20 cellular contexts compared by ENCODE assay signal in the genomic region with DNA sequence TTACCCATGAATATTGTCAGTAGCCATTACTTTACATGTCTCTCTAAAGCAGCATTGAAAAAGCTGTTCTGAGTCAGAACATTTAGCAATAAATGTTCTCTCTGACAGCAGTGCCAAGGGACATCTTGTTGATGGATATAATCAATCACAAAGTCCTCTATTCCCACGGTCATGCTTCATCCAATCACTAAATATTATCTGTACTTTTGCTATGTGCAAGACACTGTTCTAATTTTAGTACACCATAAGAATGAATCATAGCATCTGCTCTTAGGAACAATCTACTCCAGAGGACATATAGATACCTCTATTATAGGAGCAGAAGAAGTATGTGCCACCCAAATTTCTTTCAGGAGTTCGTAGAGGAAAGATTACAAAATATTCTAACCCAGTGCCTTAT.
DNase-seq lines count a peak whose midpoint lies in the region; ATAC-seq and TF ChIP-seq lines count a peak whose summit lies in the region.
"Had no signal": no experiment of that assay in that cellular context is flagged by ENCODE, and none has a peak within 500 bp of the region (broad histone marks: within the 10 kb centered on the region; RNA-seq: fewer than 3 reads in every experiment).

No MANE protein-coding gene starts in this region.

- CTCF ChIA-PET in SK-N-SH (lab: Yijun Ruan, JAX), result interaction anchor here (1.2 kb wide), 1 partner anchor 318 kb away, joined by 3 read pairs; no protein-coding TSS in a partner anchor

- H3K27me3 Mint-ChIP-seq in activated naive CD8-positive, alpha-beta T cell treated with anti-CD3 and anti-CD28 coated beads, Interleukin-2, amount 50 U/mL, for 24 hours, result peaks cover 1% of the 10 kb centered on the region
- H3K27me3 Mint-ChIP-seq in activated naive CD8-positive, alpha-beta T cell treated with anti-CD3 and anti-CD28 coated beads for 36 hours, result no peaks in the 10 kb centered on the region
- H3K27me3 Mint-ChIP-seq: activated B cell treated with CpG ODN at 0.5 μM for 24 hours; CD4-positive, alpha-beta T cell had no signal

- H3K36me3 Mint-ChIP-seq in activated naive CD8-positive, alpha-beta T cell treated with anti-CD3 and anti-CD28 coated beads, Interleukin-2, amount 50 U/mL, for 24 hours (ENCODE audit: low read depth), result no peaks in the 10 kb centered on the region
- no peaks in the 10 kb centered on the region for H3K36me3 Mint-ChIP-seq in activated naive CD8-positive, alpha-beta T cell treated with anti-CD3 and anti-CD28 coated beads for 36 hours

- TF ChIP-seq CTCF in SK-N-SH (IDR thresholded peaks at IDR 0.05), result no peak
- TF ChIP-seq CTCF in fibroblast of mammary gland (conservative IDR thresholded peaks at IDR 0.05; ENCODE audit: control insufficient read depth, insufficient read depth, low read depth, low read length), result no peak

- POLR2A ChIA-PET in SK-N-SH (lab: Yijun Ruan, JAX), result no interaction called here

- WGBS in SK-N-SH (ENCODE audit: low lambda C conversion rate), result 38% methylated on average over 2 of the region's 2 CpGs

- intact Hi-C loops in left ventricle myocardium superior (cut with micrococcal nuclease), result no loop called here

- no peak overlapping the region for H3K9ac ChIP-seq in SK-N-SH

- H3F3A ChIP-seq in SK-N-SH (replicated peaks; ENCODE audit: insufficient read depth), result peaks cover 23% of the 10 kb centered on the region

- H4K20me1 ChIP-seq in SK-N-SH (ENCODE audit: insufficient read depth), result no peaks in the 10 kb centered on the region

- peak overlapping the region in 1 of 2 experiments; percentile 64; a peak in 2 of 4 replicates for H3K27ac ChIP-seq in SK-N-SH (ENCODE audit: low read depth in 2 of 2, low read length in 1 of 2)
- H3K27ac ChIP-seq: A549, upper lobe of right lung had no signal

- TF ChIP-seq RAD21 in SK-N-SH (IDR thresholded peaks at IDR 0.05; ENCODE audit: low read length), result no peak

- no peak overlapping the region for H2AFZ ChIP-seq in SK-N-SH (ENCODE audit: low read depth)

- TF ChIP-seq POLR2A in erythroblast (IDR thresholded peaks at IDR 0.05; ENCODE audit: low read length), result no peak

- H3K4me1 Mint-ChIP-seq in activated naive CD8-positive, alpha-beta T cell treated with anti-CD3 and anti-CD28 coated beads, Interleukin-2, amount 50 U/mL, for 24 hours, result peaks cover 25% of the 10 kb centered on the region
- H3K4me1 Mint-ChIP-seq in activated naive CD8-positive, alpha-beta T cell treated with anti-CD3 and anti-CD28 coated beads for 36 hours, result peaks cover 17% of the 10 kb centered on the region

- H3K9me3 ChIP-seq in SK-N-SH, result no peaks in the 10 kb centered on the region
- H3K9me3 ChIP-seq: A549, upper lobe of right lung had no signal

- no peaks in the 10 kb centered on the region for H3K36me3 ChIP-seq in SK-N-SH (replicated peaks in 1 of 2; ENCODE audit: control insufficient read depth in 1 of 2, insufficient read depth in 2 of 2, low read length in 1 of 2)
- H3K36me3 ChIP-seq: upper lobe of right lung had no signal

- TF ChIP-seq EP300 in SK-N-SH (IDR thresholded peaks at IDR 0.05; ENCODE audit: borderline replicate concordance in 1 of 2, low read depth in 1 of 2, low read length in 1 of 2), result 0 out of 4 replicates have a peak, but pooled peaks of 1 of the 2 experiments have one; percentile 10

- no peak for DNase-seq in activated naive CD8-positive, alpha-beta T cell treated with anti-CD3 and anti-CD28 coated beads, Interleukin-2, amount 50 U/mL, for 24 hours
- no peak for DNase-seq in activated naive CD8-positive, alpha-beta T cell treated with anti-CD3 and anti-CD28 coated beads for 36 hours
- DNase-seq in SK-N-SH, result no peak
- DNase-seq in fibroblast of mammary gland (ENCODE audit: low read depth), result peak; percentile 92
- peak; percentile 33 for DNase-seq in stromal cell of bone marrow (ENCODE audit: low read depth)
- DNase-seq in iPS-NIHi11 (ENCODE audit: low spot score), result no peak
- DNase-seq in left ventricle myocardium superior, result no peak
- DNase-seq in erythroblast (lab: John Stamatoyannopoulos, UW), result no peak
- DNase-seq: activated B cell treated with CpG ODN at 0.5 μM for 24 hours; CD4-positive, alpha-beta T cell; DMS79 treated with DMSO at 0.1 percent for 48 hours; kidney; NCI-H2029 treated with DMSO at 0.1 percent for 48 hours; NCI-H510A; nephron progenitor cell; SHP77; stimulated activated naive CD4-positive, alpha-beta T cell; upper lobe of right lung had no signal

- H3K4me3 ChIP-seq in SK-N-SH (ENCODE audit: low read depth in 2 of 2, low read length in 1 of 2), result no peak overlapping the region
- no peak overlapping the region for H3K4me3 ChIP-seq in fibroblast of mammary gland (ENCODE audit: control insufficient read depth, low read depth, low read length)
- H3K4me3 ChIP-seq: A549, upper lobe of right lung had no signal

- H3K9me2 ChIP-seq in SK-N-SH, result no peaks in the 10 kb centered on the region

- peaks cover 0 to 7% of the 10 kb centered on the region in 2 experiments; a peak in 1 of 4 replicates for H3K4me1 ChIP-seq in SK-N-SH (ENCODE audit: control insufficient read depth in 1 of 2, insufficient read depth in 2 of 2, low read depth in 1 of 2, low read length in 1 of 2)
- H3K4me1 ChIP-seq: upper lobe of right lung had no signal

- H3K4me2 ChIP-seq in SK-N-SH, result no peak overlapping the region
- H3K4me2 ChIP-seq: A549 had no signal

- H3K27me3 ChIP-seq in SK-N-SH (ENCODE audit: insufficient read depth), result no peaks in the 10 kb centered on the region
- H3K27me3 ChIP-seq: upper lobe of right lung had no signal

- H3K27ac Mint-ChIP-seq in activated naive CD8-positive, alpha-beta T cell treated with anti-CD3 and anti-CD28 coated beads, Interleukin-2, amount 50 U/mL, for 24 hours, result no peak overlapping the region
- H3K27ac Mint-ChIP-seq in activated naive CD8-positive, alpha-beta T cell treated with anti-CD3 and anti-CD28 coated beads for 36 hours, result no peak overlapping the region
- H3K27ac Mint-ChIP-seq: activated B cell treated with CpG ODN at 0.5 μM for 24 hours; CD4-positive, alpha-beta T cell; nephron progenitor cell had no signal

- no peak overlapping the region for H3K4me3 Mint-ChIP-seq in activated naive CD8-positive, alpha-beta T cell treated with anti-CD3 and anti-CD28 coated beads, Interleukin-2, amount 50 U/mL, for 24 hours
- H3K4me3 Mint-ChIP-seq in activated naive CD8-positive, alpha-beta T cell treated with anti-CD3 and anti-CD28 coated beads for 36 hours, result no peak overlapping the region
- H3K4me3 Mint-ChIP-seq: activated B cell treated with CpG ODN at 0.5 μM for 24 hours; activated T-helper 1 cell treated with anti-CD3 and anti-CD28 coated beads, Interleukin-12 subunit alpha, Interleukin-12 subunit beta, Interleukin-2, Interleukin-4 antibody, amounts not matched to agents 30 ng/mL and 10 ng/mL and 1 ng/mL, durations not matched to agents 14 hours and 24 hours and 36 hours; CD4-positive, alpha-beta T cell; nephron progenitor cell had no signal

- no peaks in the 10 kb centered on the region for H3K79me2 ChIP-seq in SK-N-SH (ENCODE audit: insufficient read depth)

- no peaks in the 10 kb centered on the region for H3K9me3 Mint-ChIP-seq in activated naive CD8-positive, alpha-beta T cell treated with anti-CD3 and anti-CD28 coated beads, Interleukin-2, amount 50 U/mL, for 24 hours
- no peaks in the 10 kb centered on the region for H3K9me3 Mint-ChIP-seq in activated naive CD8-positive, alpha-beta T cell treated with anti-CD3 and anti-CD28 coated beads for 36 hours
- H3K9me3 Mint-ChIP-seq: activated B cell treated with CpG ODN at 0.5 μM for 24 hours; activated T-helper 1 cell treated with anti-CD3 and anti-CD28 coated beads, Interleukin-12 subunit alpha, Interleukin-12 subunit beta, Interleukin-2, Interleukin-4 antibody, amounts not matched to agents 30 ng/mL and 10 ng/mL and 1 ng/mL, durations not matched to agents 14 hours and 24 hours and 36 hours; CD4-positive, alpha-beta T cell; nephron progenitor cell had no signal

- peak; percentile 55 for ATAC-seq in activated naive CD8-positive, alpha-beta T cell treated with anti-CD3 and anti-CD28 coated beads, Interleukin-2, amount 50 U/mL, for 24 hours
- no peak for ATAC-seq in left ventricle myocardium superior
- ATAC-seq: A549, upper lobe of right lung had no signal

TF ChIP-seq in SK-N-SH, 30 proteins besides CTCF, POLR2A, EP300 and RAD21 (continues in another document):
- TF ChIP-seq, protein P1, sequence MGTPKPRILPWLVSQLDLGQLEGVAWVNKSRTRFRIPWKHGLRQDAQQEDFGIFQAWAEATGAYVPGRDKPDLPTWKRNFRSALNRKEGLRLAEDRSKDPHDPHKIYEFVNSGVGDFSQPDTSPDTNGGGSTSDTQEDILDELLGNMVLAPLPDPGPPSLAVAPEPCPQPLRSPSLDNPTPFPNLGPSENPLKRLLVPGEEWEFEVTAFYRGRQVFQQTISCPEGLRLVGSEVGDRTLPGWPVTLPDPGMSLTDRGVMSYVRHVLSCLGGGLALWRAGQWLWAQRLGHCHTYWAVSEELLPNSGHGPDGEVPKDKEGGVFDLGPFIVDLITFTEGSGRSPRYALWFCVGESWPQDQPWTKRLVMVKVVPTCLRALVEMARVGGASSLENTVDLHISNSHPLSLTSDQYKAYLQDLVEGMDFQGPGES (IDR thresholded peaks at IDR 0.05; ENCODE audit: low read depth, low read length), result no peak
- TF ChIP-seq, protein P2, sequence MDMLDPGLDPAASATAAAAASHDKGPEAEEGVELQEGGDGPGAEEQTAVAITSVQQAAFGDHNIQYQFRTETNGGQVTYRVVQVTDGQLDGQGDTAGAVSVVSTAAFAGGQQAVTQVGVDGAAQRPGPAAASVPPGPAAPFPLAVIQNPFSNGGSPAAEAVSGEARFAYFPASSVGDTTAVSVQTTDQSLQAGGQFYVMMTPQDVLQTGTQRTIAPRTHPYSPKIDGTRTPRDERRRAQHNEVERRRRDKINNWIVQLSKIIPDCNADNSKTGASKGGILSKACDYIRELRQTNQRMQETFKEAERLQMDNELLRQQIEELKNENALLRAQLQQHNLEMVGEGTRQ (IDR thresholded peaks at IDR 0.05; ENCODE audit: borderline replicate concordance, low read depth, low read length), result no peak
- TF ChIP-seq JUND (IDR thresholded peaks at IDR 0.05), result peak; percentile 35; the same call in 1 of the 2 replicates
- peak; percentile 51 for TF ChIP-seq TCF12 (IDR thresholded peaks at IDR 0.05)
- peak; percentile 46; the same call in 1 of the 2 replicates for TF ChIP-seq FOSL2 (IDR thresholded peaks at IDR 0.05; ENCODE audit: borderline replicate concordance, low read depth)
- no peak for TF ChIP-seq GABPA (IDR thresholded peaks at IDR 0.05; ENCODE audit: low read depth)
- TF ChIP-seq RXRA (IDR thresholded peaks at IDR 0.05; ENCODE audit: borderline replicate concordance, low read depth), result no peak
- TF ChIP-seq EZH2phosphoT487 (IDR thresholded peaks at IDR 0.05; ENCODE audit: borderline replicate concordance, low read depth), result no peak

Comparison
In these comparisons a context has a peak if more than half of its experiments do, and no peak if none do; other contexts are left out.
1. DNase-seq: peak in fibroblast of mammary gland (single experiment) and stromal cell of bone marrow (single experiment); none in activated naive CD8-positive, alpha-beta T cell treated with anti-CD3 and anti-CD28 coated beads, Interleukin-2, amount 50 U/mL, for 24 hours (single experiment), activated naive CD8-positive, alpha-beta T cell treated with anti-CD3 and anti-CD28 coated beads for 36 hours (single experiment), SK-N-SH (single experiment), iPS-NIHi11 (single experiment), left ventricle myocardium superior (single experiment) and erythroblast (0 of 2).